ENCODE assay signal across 18 cellular contexts in the genomic region with DNA sequence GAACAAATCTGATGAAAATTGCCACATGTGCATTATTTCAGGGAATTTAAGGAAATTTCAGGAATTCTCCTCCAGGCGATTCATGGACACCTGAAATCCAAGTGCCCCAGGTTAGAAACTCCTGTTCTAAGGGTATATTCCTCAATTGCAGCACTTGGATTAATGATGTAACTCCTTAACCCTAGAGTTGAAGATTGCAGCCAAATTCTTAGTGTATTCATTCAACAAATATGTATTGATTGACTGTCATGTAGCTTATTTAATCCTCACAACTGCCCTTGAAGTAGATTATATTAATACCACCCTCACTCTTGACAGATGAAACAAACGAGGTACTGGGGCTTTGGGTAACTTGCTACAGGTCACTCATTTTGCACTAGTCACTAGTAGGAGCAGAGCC. TPM values are rescaled to one million over a fixed set of nuclear protein-coding genes. Genes with fewer than 3 reads are reported as not detected.
DNase-seq lines count a peak whose midpoint lies in the region; ATAC-seq and TF ChIP-seq lines count a peak whose summit lies in the region.
"Had no signal": no experiment of that assay in that cellular context is flagged by ENCODE, and none has a peak within 500 bp of the region (broad histone marks: within the 10 kb centered on the region; RNA-seq: fewer than 3 reads in every experiment).

No MANE protein-coding gene starts in this region.

- no peak overlapping the region for H3K4me3 ChIP-seq in choroid plexus epithelial cell (ENCODE audit: low read depth, low read length)
- H3K4me3 ChIP-seq: BLaER1, PC-9 had no signal

- peaks cover 42% of the 10 kb centered on the region for H3K4me1 Mint-ChIP-seq in HFFc6 (ENCODE audit: low read depth)
- H3K4me1 Mint-ChIP-seq: CD8-positive, alpha-beta memory T cell had no signal

- ATAC-seq in HG03432 (IDR thresholded peaks at IDR 0.05; ENCODE audit: unreplicated experiment) (no peak), HG03095 (IDR thresholded peaks at IDR 0.05; ENCODE audit: unreplicated experiment) (no peak)

- TF ChIP-seq CTCF in HFFc6 (IDR thresholded peaks at IDR 0.05) = no peak
- TF ChIP-seq CTCF in choroid plexus epithelial cell (conservative IDR thresholded peaks at IDR 0.05; ENCODE audit: low read depth, low read length) = no peak

- H3K27ac Mint-ChIP-seq in HFFc6 = peak overlapping the region; percentile 79
- H3K27ac Mint-ChIP-seq: CD8-positive, alpha-beta memory T cell had no signal

- no peak for DNase-seq in HFFc6
- DNase-seq in choroid plexus epithelial cell (ENCODE audit: low read depth) = peak; percentile 38
- DNase-seq in fibroblast of the conjunctiva (ENCODE audit: low read depth) = peak; percentile 12
- DNase-seq in CD1c-positive myeloid dendritic cell (ENCODE audit: extremely low spot score) = no peak
- DNase-seq in occipital lobe (lab: John Stamatoyannopoulos, UW) = no peak
- DNase-seq: CD8-positive, alpha-beta memory T cell; DMS79; MM.1S; NCI-H1092 treated with DMSO at 0.1 percent for 48 hours; NCI-H146; NCI-H2029 treated with DMSO at 0.1 percent for 48 hours; NCI-H2171; NCI-H526; PC-9 had no signal

- peak overlapping the region; percentile 39; the same call in 1 of the 2 replicates for H3K4me3 Mint-ChIP-seq in HFFc6
- H3K4me3 Mint-ChIP-seq: CD8-positive, alpha-beta memory T cell had no signal

- H3K27me3 Mint-ChIP-seq in HFFc6 (ENCODE audit: insufficient read depth) = no peaks in the 10 kb centered on the region; the same call in 1 of the 2 replicates

- H3K9me3 Mint-ChIP-seq in HFFc6 = no peaks in the 10 kb centered on the region
- H3K9me3 Mint-ChIP-seq: CD8-positive, alpha-beta memory T cell had no signal

- H3K36me3 Mint-ChIP-seq in HFFc6 (ENCODE audit: low read depth) = no peaks in the 10 kb centered on the region
- H3K36me3 Mint-ChIP-seq: CD8-positive, alpha-beta memory T cell had no signal

RNA-seq across cellular contexts. Expression of gene CETN2, which starts 11.3 kb away (rescaled TPM):
- 10 to 100 TPM; 39.9 to 47.8 (median 43.6) TPM for total RNA-seq in HFFc6 (2021; fragmentation: NEBNext Ultra II Directional; extraction: Animal tissue kit (Norgen Biotek cat#: 25700))
- total RNA-seq in occipital lobe = 24.2 TPM

RNA-seq across cellular contexts. Expression of gene NSDHL, which starts 11.6 kb away (rescaled TPM):
- total RNA-seq in HFFc6 (2021; fragmentation: NEBNext Ultra II Directional; extraction: Animal tissue kit (Norgen Biotek cat#: 25700)) = 10 to 100 TPM; 18.4 to 20.0 (median 19.1) TPM
- 14.5 TPM for total RNA-seq in occipital lobe

RNA-seq across cellular contexts. Expression of gene MAGEA6, which starts 49.8 kb away (rescaled TPM):
- total RNA-seq in HFFc6 (2021; fragmentation: NEBNext Ultra II Directional; extraction: Animal tissue kit (Norgen Biotek cat#: 25700)) = under 1 TPM in 2 of 6 experiments, not detected in 4; 0.12 to 0.18 TPM
- total RNA-seq in occipital lobe = not detected
- total RNA-seq: CD8-positive, alpha-beta memory T cell; LHCN-M2 had no signal

Comparison
In these comparisons a context has a peak if more than half of its experiments do, and no peak if none do; other contexts are left out.
1. DNase-seq: peak in choroid plexus epithelial cell (single experiment) and fibroblast of the conjunctiva (single experiment); none in HFFc6 (single experiment), CD1c-positive myeloid dendritic cell (single experiment) and occipital lobe (single experiment).